ENCODE assay signal across 2 cellular contexts in genomic region chr9:94639045-94639995, GRCh38.
TF ChIP-seq lines count a peak whose summit lies in the region.

Gene FBP1, minus strand, starts transcription at chr9:94639518. Its CDS starts 208 bp downstream, at chr9:94639310.

TF ChIP-seq in IMR-90, 13 proteins besides CTCF, POLR2A, EP300 and RAD21:
- TF ChIP-seq FOS (IDR thresholded peaks at IDR 0.05; ENCODE audit: low read depth, low read length) (no peak), NFE2L2 (IDR thresholded peaks at IDR 0.05; ENCODE audit: low read depth, low read length) (no peak), BHLHE40 (IDR thresholded peaks at IDR 0.05; ENCODE audit: low read depth, low read length) (0 out of 2 replicates have a peak, but pooled peaks have one; percentile 19)
TF ChIP-seq in IMR-90: peak in this region for 1.

TF ChIP-seq in endothelial cell of umbilical vein, 7 proteins besides CTCF, POLR2A, EP300 and RAD21 (continued from another document):
- TF ChIP-seq EZH2 (IDR thresholded peaks at IDR 0.05; ENCODE audit: borderline replicate concordance, low read depth, low read length, severe bottlenecking): peak; percentile 36
